20 cellular contexts compared by ENCODE assay signal in the genomic region with DNA sequence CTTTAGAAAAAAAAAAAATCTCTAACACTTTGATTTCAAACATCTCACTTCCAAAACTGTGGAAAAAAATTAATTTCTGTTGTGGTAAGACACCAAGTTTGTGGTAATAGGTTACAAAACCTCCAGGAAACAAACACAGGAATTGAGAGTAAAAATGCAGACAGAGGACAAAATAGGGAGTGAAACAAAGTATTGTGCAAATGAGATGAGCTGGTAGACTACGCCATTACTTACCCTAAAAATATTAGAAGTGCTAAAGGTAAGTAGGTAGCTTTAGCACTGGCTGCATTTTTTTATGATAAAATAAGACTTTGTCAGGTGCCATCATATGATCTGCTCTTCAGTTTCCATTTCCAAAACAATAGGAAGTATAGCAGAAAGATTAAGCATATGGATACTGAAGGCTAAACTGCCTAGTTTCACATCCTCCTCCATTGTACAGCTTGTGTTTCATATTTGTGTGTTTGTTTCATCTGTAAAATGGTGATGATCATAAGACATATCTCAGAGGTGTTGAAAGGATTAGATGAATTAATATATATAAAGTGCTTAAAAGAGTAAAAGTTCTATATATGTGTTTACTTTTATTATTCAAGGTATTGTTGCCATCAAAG.
A peak's percentile ranks its signal among the peaks of the same experiment; 100 is the strongest.
DNase-seq lines count a peak whose midpoint lies in the region; ATAC-seq lines count a peak whose summit lies in the region.
"Had no signal": no experiment of that assay in that cellular context is flagged by ENCODE, and none has a peak within 500 bp of the region (broad histone marks: within the 10 kb centered on the region; RNA-seq: fewer than 3 reads in every experiment).

No MANE protein-coding gene starts in this region.

- ATAC-seq in GM18502 (IDR thresholded peaks at IDR 0.05; ENCODE audit: poor library complexity, unreplicated experiment) (peak; percentile 65), GM19463 (IDR thresholded peaks at IDR 0.05; ENCODE audit: unreplicated experiment) (peak; percentile 50), HG03342 (IDR thresholded peaks at IDR 0.05; ENCODE audit: unreplicated experiment) (peak; percentile 78)
- ATAC-seq: CD8-positive, alpha-beta T cell; heart right ventricle had no signal

- DNase-seq in RPMI8226 (peak; percentile 2), H4 (ENCODE audit: low spot score) (no peak), cortex of kidney (lab: John Stamatoyannopoulos, UW) (no peak), activated gamma-delta T cell (lab: John Stamatoyannopoulos, UW) (no peak), retina (no peak)
- DNase-seq: activated CD4-positive, alpha-beta T cell treated with anti-CD3 and anti-CD28 coated beads, Interleukin-2, amount 50 U/mL, for 4 hours; activated effector memory CD4-positive, alpha-beta T cell treated with Interleukin-2 at 50 U/mL for 16 hours; brain microvascular endothelial cell; CD8-positive, alpha-beta T cell; DMS53; GF-D8; heart right ventricle; Karpas-422; left ventricle myocardium inferior; NCI-H1105 treated with DMSO at 0.1 percent for 48 hours; nephron progenitor cell; sigmoid colon had no signal
